In genomic region chr7:148218603-148219002, GRCh38 we compare ENCODE assay signal across 24 cellular contexts.
"Had no signal": no experiment of that assay in that cellular context is flagged by ENCODE, and none has a peak within 500 bp of the region (broad histone marks: within the 10 kb centered on the region; RNA-seq: fewer than 3 reads in every experiment).

No MANE protein-coding gene starts in this region.

- H3K27ac ChIP-seq: adrenal gland, ascending aorta, brain microvascular endothelial cell, lower lobe of right lung, pancreas, psoas muscle, right atrium auricular region, spleen, thyroid gland, upper lobe of right lung had no signal

- ATAC-seq: activated T-cell treated with anti-CD3 and anti-CD28 coated beads, Interleukin-2, amount 50 U/mL, for 4 hours; left lobe of liver; lower lobe of right lung; mucosa of descending colon; pancreas; psoas muscle; upper lobe of right lung had no signal

- H3K4me1 ChIP-seq: adrenal gland, ascending aorta, lower lobe of right lung, pancreas, psoas muscle, right atrium auricular region, spleen, thyroid gland, upper lobe of right lung had no signal

- H3K4me3 ChIP-seq: adrenal gland, ascending aorta, lower lobe of right lung, mucosa of descending colon, pancreas, psoas muscle, right atrium auricular region, spleen, thyroid gland, upper lobe of right lung had no signal

- DNase-seq: activated B cell treated with CpG ODN at 0.5 μM for 24 hours; activated CD4-positive, alpha-beta T cell treated with anti-CD3 and anti-CD28 coated beads for 4 hours; activated CD4-positive, alpha-beta T cell treated with anti-CD3 and anti-CD28 coated beads, Interleukin-2, amount 50 U/mL, for 48 hours; activated CD8-positive, alpha-beta memory T cell treated with anti-CD3 and anti-CD28 coated beads, Interleukin-2, amount 50 U/mL, for 48 hours; activated naive CD4-positive, alpha-beta T cell; activated T-cell treated with anti-CD3 and anti-CD28 coated beads, Interleukin-2, amount 50 U/mL, for 4 hours; adrenal gland; brain microvascular endothelial cell; caudate nucleus; effector CD4-positive, alpha-beta T cell; lower lobe of right lung; mesendoderm; mucosa of descending colon; nephron progenitor cell; pancreas; psoas muscle; spleen; stimulated activated CD4-positive, alpha-beta T cell treated with anti-CD3 and anti-CD28 coated beads, Interleukin-4, amount 100 ng/mL, for 24 hours; stimulated activated naive CD4-positive, alpha-beta T cell treated with Interleukin-2 at 50 U/mL for 16 hours; thyroid gland; upper lobe of right lung had no signal

- H3K9me3 ChIP-seq: adrenal gland, ascending aorta, lower lobe of right lung, mucosa of descending colon, pancreas, psoas muscle, right atrium auricular region, thyroid gland, upper lobe of right lung had no signal

- H3K27me3 ChIP-seq: adrenal gland, ascending aorta, brain microvascular endothelial cell, pancreas, right atrium auricular region, spleen, thyroid gland, upper lobe of right lung had no signal

- H3K36me3 ChIP-seq: adrenal gland, ascending aorta, brain microvascular endothelial cell, lower lobe of right lung, pancreas, right atrium auricular region, spleen, thyroid gland, upper lobe of right lung had no signal
